In genomic region chr1:214861615-214862014, GRCh38 we compare ENCODE assay signal across 17 cellular contexts.
A peak's percentile ranks its signal among the peaks of the same experiment; 100 is the strongest.
DNase-seq lines count a peak whose midpoint lies in the region; ATAC-seq and TF ChIP-seq lines count a peak whose summit lies in the region.
"Had no signal": no experiment of that assay in that cellular context is flagged by ENCODE, and none has a peak within 500 bp of the region (broad histone marks: within the 10 kb centered on the region; RNA-seq: fewer than 3 reads in every experiment).

No MANE protein-coding gene starts in this region.

- no peaks in the 10 kb centered on the region for H3K27me3 ChIP-seq in GM23248 (replicated peaks; ENCODE audit: insufficient read depth)
- H3K27me3 ChIP-seq in osteoblast (ENCODE audit: insufficient read depth, low read length) = no peaks in the 10 kb centered on the region
- H3K27me3 ChIP-seq: BLaER1 treated with 17β-estradiol and CSF1 and Interleukin-3, amounts not matched to agents 10 nM and 100 nM; SJSA1 had no signal

- H3K79me2 ChIP-seq in GM23248 (ENCODE audit: insufficient read depth) (no peaks in the 10 kb centered on the region), osteoblast (ENCODE audit: insufficient read depth, low read length) (no peaks in the 10 kb centered on the region)

- ATAC-seq in HG03457 (IDR thresholded peaks at IDR 0.05; ENCODE audit: unreplicated experiment) = no peak
- no peak for ATAC-seq in activated CD4-positive, CD25-positive, alpha-beta regulatory T cell treated with anti-CD3 and anti-CD28 coated beads, Interleukin-2, amount 50 U/mL, for 24 hours
- ATAC-seq: GM12878, T-cell had no signal

- H4K20me1 ChIP-seq in GM23248 (ENCODE audit: insufficient read depth) (no peaks in the 10 kb centered on the region), osteoblast (ENCODE audit: insufficient read depth, low read length) (no peaks in the 10 kb centered on the region)
- H4K20me1 ChIP-seq: BLaER1 treated with 17β-estradiol and CSF1 and Interleukin-3, amounts not matched to agents 10 nM and 100 nM had no signal

- H2AFZ ChIP-seq in GM23248 = no peak overlapping the region
- peak overlapping the region; percentile 48 for H2AFZ ChIP-seq in osteoblast (ENCODE audit: low read length)

- peak overlapping the region; percentile 76 for H3K27ac ChIP-seq in GM23248
- peak overlapping the region; percentile 87 for H3K27ac ChIP-seq in osteoblast (ENCODE audit: low read depth, low read length)
- H3K27ac ChIP-seq: BLaER1 treated with 17β-estradiol and CSF1 and Interleukin-3, amounts not matched to agents 10 nM and 100 nM; KMS-11; SJSA1 had no signal

- H3K4me1 ChIP-seq in GM23248 (ENCODE audit: insufficient read depth) = peaks cover 65% of the 10 kb centered on the region
- peaks cover 46% of the 10 kb centered on the region for H3K4me1 ChIP-seq in osteoblast (ENCODE audit: insufficient read depth, low read length)
- H3K4me1 ChIP-seq: BLaER1 treated with 17β-estradiol and CSF1 and Interleukin-3, amounts not matched to agents 10 nM and 100 nM; SJSA1 had no signal

- H3K4me3 ChIP-seq in GM23248 = no peak overlapping the region
- no peak overlapping the region for H3K4me3 ChIP-seq in choroid plexus epithelial cell (ENCODE audit: low read depth, low read length)
- no peak overlapping the region for H3K4me3 ChIP-seq in osteoblast (ENCODE audit: insufficient read depth, low read length)
- H3K4me3 ChIP-seq: BLaER1 treated with 17β-estradiol and CSF1 and Interleukin-3, amounts not matched to agents 10 nM and 100 nM; GM12878; SJSA1 had no signal

- H3F3A ChIP-seq in GM23248 (ENCODE audit: insufficient read depth) = peaks cover 54% of the 10 kb centered on the region

- 84 to 90% methylated on average over 2 of the region's 2 CpGs for WGBS in GM23248 (ENCODE audit: low coverage in 1 of 2, low lambda C conversion rate in 2 of 2, missing lambda C conversion rate in 2 of 2), 2 experiments

- peaks cover 5% of the 10 kb centered on the region; the same call in 1 of the 2 replicates for H3K9me2 ChIP-seq in GM23248 (ENCODE audit: insufficient read depth)

- H3K9me3 ChIP-seq in GM23248 (ENCODE audit: low read depth) = no peaks in the 10 kb centered on the region
- no peaks in the 10 kb centered on the region for H3K9me3 ChIP-seq in osteoblast (ENCODE audit: low read depth, low read length)
- H3K9me3 ChIP-seq: BLaER1 treated with 17β-estradiol and CSF1 and Interleukin-3, amounts not matched to agents 10 nM and 100 nM; SJSA1 had no signal

- in situ Hi-C loops in GM23248 (cut with MboI) = no loop called here

- H3K36me3 ChIP-seq in GM23248 (ENCODE audit: low read depth) (0 out of 2 replicates have a peak, but pooled peaks cover 6% of the 10 kb centered on the region), osteoblast (ENCODE audit: insufficient read depth, low read length) (no peaks in the 10 kb centered on the region)
- H3K36me3 ChIP-seq: BLaER1 treated with 17β-estradiol and CSF1 and Interleukin-3, amounts not matched to agents 10 nM and 100 nM; SJSA1 had no signal

- H3K9ac ChIP-seq in GM23248 = no peak overlapping the region
- H3K9ac ChIP-seq: BLaER1 treated with 17β-estradiol and CSF1 and Interleukin-3, amounts not matched to agents 10 nM and 100 nM; KMS-11 had no signal

- DNase-seq in GM23248 (no peak), NCI-H524 (lab: John Stamatoyannopoulos, UW) (peak; percentile 4 to 58), choroid plexus epithelial cell (ENCODE audit: low read depth) (peak; percentile 55), osteoblast (ENCODE audit: insufficient read length, low spot score, missing footprints) (peak; percentile 78), GM03348 (ENCODE audit: low spot score) (no peak)
- DNase-seq: DMS 273 treated with DMSO at 0.1 percent for 48 hours, MM.1S, NCI-H1105 treated with DMSO at 0.1 percent for 48 hours, NCI-H187, NCI-H526, T-cell had no signal

- TF ChIP-seq CTCF in choroid plexus epithelial cell (conservative IDR thresholded peaks at IDR 0.05; ENCODE audit: low read depth, low read length) (no peak), osteoblast (IDR thresholded peaks at IDR 0.05; ENCODE audit: extremely low read depth, low read depth, low read length) (no peak)

- peak overlapping the region; percentile 14 for H3K4me2 ChIP-seq in GM23248 (ENCODE audit: unreplicated experiment)
- peak overlapping the region; percentile 25 for H3K4me2 ChIP-seq in osteoblast (ENCODE audit: insufficient read depth, low read length)
- H3K4me2 ChIP-seq: BLaER1 treated with 17β-estradiol and CSF1 and Interleukin-3, amounts not matched to agents 10 nM and 100 nM; KMS-11 had no signal

Comparison
In these comparisons a context has a peak if more than half of its experiments do, and no peak if none do; other contexts are left out.
1. DNase-seq: peak in NCI-H524 (2 of 2), choroid plexus epithelial cell (single experiment) and osteoblast (single experiment); none in GM23248 (single experiment) and GM03348 (single experiment).